In the genomic region with DNA sequence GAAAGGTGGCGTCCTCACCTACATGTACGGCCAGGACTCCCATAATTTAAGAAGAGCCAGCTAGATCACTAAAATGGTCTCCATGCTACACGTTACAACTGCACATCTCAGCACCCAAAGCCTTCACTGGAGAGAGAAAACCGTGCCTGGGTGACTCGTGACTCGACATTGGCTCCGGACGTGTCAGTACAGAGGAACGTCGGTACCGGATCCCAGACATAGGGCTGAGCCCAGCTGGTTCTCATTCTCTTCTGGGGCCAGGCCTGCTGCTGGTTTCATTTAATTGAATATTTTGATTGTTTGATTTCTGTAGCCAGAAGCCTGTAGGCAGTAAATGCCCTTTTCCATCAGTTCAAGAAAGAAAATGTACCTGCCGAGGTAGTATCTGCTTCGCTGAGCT, we compare ENCODE assay signal across 8 cellular contexts.
A peak's percentile ranks its signal among the peaks of the same experiment; 100 is the strongest.
DNase-seq lines count a peak whose midpoint lies in the region; ATAC-seq and TF ChIP-seq lines count a peak whose summit lies in the region.

No MANE protein-coding gene starts in this region.

- peak overlapping the region; percentile 9 for H3K4me3 ChIP-seq in choroid plexus epithelial cell (ENCODE audit: low read depth, low read length)
- H3K4me3 ChIP-seq in gastrocnemius medialis: peak overlapping the region; percentile 23 to 40 (median 36)
- H3K4me3 ChIP-seq in WERI-Rb-1 (ENCODE audit: low read depth, low read length): no peak overlapping the region

- no peak for TF ChIP-seq POLR2A in gastrocnemius medialis (IDR thresholded peaks at IDR 0.05)

- peaks cover 18 to 19% of the 10 kb centered on the region in 2 donors for H3K4me1 ChIP-seq in gastrocnemius medialis

- H3K36me3 ChIP-seq in gastrocnemius medialis: no peaks in the 10 kb centered on the region
- no peaks in the 10 kb centered on the region for H3K36me3 ChIP-seq in WERI-Rb-1

- H3K9me3 ChIP-seq in gastrocnemius medialis (no peaks in the 10 kb centered on the region), WERI-Rb-1 (ENCODE audit: severe bottlenecking) (no peaks in the 10 kb centered on the region)

- DNase-seq in choroid plexus epithelial cell (ENCODE audit: low read depth): no peak
- DNase-seq in gastrocnemius medialis: peak in 1 of 2 donors; percentile 21
- no peak for DNase-seq in NCI-H1048 (lab: John Stamatoyannopoulos, UW)
- DNase-seq in WERI-Rb-1: no peak
- DNase-seq in LoVo (ENCODE audit: low spot score): no peak

- H3K27ac ChIP-seq in gastrocnemius medialis (peak overlapping the region; percentile 58 to 76 (median 68)), WERI-Rb-1 (no peak overlapping the region)

- intact Hi-C loops in gastrocnemius medialis (cut with DNase I; ENCODE audit: low total_unique reads): loop anchor here (2.0 to 10.0 kb wide), 4 partner anchors 357 to 1190 kb away; partner anchors contain the start of gene DUSP10

- no peaks in the 10 kb centered on the region for H3K27me3 ChIP-seq in gastrocnemius medialis
- no peaks in the 10 kb centered on the region for H3K27me3 ChIP-seq in WERI-Rb-1 (ENCODE audit: insufficient read depth, low read depth, severe bottlenecking)

- TF ChIP-seq CTCF in choroid plexus epithelial cell (conservative IDR thresholded peaks at IDR 0.05; ENCODE audit: low read depth, low read length) (no peak), gastrocnemius medialis (IDR thresholded peaks at IDR 0.05 in 4 of 5, conservative IDR thresholded peaks at IDR 0.05 in 1 of 5) (no peak), WERI-Rb-1 (IDR thresholded peaks at IDR 0.05; ENCODE audit: low read depth, low read length) (no peak)

- ATAC-seq in GM18511 (IDR thresholded peaks at IDR 0.05; ENCODE audit: unreplicated experiment) (peak; percentile 24), HG03139 (IDR thresholded peaks at IDR 0.05; ENCODE audit: unreplicated experiment) (peak; percentile 19), gastrocnemius medialis (peak; percentile 20 to 38), HG03095 (IDR thresholded peaks at IDR 0.05; ENCODE audit: unreplicated experiment) (no peak)

- in situ Hi-C loops in gastrocnemius medialis (cut with MboI; ENCODE audit: low sequenced_read_pairs in 4 of 4): loop anchor here in 3 of 4 donors (10.0 to 25.0 kb wide), 4 partner anchors 633 to 1592 kb away; partner anchors contain the start of gene DUSP10 (in 2 of the 3)
